28 cellular contexts compared by ENCODE assay signal in the genomic region with DNA sequence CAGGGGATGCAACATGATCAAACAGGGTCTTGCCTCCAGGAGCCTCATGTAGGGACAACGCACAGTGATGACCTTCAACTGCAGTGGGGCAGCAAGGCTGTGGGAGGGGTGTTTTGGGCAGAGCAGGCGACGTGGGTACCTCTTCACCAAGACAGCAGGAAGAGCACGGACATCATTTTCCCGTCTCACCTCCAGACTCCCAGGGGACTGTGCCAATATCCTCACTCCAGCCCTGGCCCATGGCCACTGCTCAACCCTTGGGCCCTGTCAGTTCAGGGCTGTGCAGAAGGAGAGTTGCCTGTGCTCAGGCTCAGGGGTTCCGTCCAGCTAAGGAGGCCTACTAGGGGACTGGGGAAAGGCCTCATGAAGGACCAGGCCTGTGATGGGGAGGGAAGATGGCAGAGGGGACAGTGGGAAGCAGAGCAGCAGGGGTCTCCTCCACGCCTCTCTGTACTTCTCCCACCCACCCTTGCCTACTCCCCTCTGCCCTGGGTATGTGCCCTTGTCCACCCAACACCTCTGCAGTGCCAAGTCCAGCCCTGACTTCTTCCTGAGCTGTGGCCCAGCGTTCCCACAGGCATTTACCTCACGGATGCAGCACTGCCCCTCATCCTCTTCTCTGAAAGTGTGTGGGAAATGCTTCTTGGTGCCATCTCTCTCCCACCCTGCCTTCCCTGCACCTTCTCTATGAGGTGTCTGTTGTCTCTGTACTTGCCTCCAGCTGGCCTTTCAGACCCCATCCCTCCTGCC. TPM values are rescaled to one million over a fixed set of nuclear protein-coding genes. Genes with fewer than 3 reads are reported as not detected.
DNase-seq lines count a peak whose midpoint lies in the region; ATAC-seq, FAIRE-seq and TF ChIP-seq lines count a peak whose summit lies in the region.
"Had no signal": no experiment of that assay in that cellular context is flagged by ENCODE, and none has a peak within 500 bp of the region (broad histone marks: within the 10 kb centered on the region; RNA-seq: fewer than 3 reads in every experiment).

No MANE protein-coding gene starts in this region.

- H3K27me3 Mint-ChIP-seq in activated CD8-positive, alpha-beta T cell treated with anti-CD3 and anti-CD28 coated beads, Interleukin-2, amount 10 ng/mL, durations not matched to agents 7 days and 5 days (ENCODE audit: low read depth), result no peaks in the 10 kb centered on the region
- H3K27me3 Mint-ChIP-seq in activated CD8-positive, alpha-beta T cell treated with anti-CD3 and anti-CD28 coated beads for 36 hours, result no peaks in the 10 kb centered on the region
- H3K27me3 Mint-ChIP-seq in activated T-helper 2 cell treated with anti-CD3 and anti-CD28 coated beads, Interferon-gamma antibody, Interleukin-2, Interleukin-4, amounts not matched to agents 10 μg/mL and 5 μg/mL and 100 μg/mL, durations not matched to agents 14 hours and 24 hours and 36 hours (ENCODE audit: low read depth), result no peaks in the 10 kb centered on the region
- H3K27me3 Mint-ChIP-seq in osteocyte (ENCODE audit: unreplicated experiment), result no peaks in the 10 kb centered on the region
- H3K27me3 Mint-ChIP-seq: stimulated activated naive CD8-positive, alpha-beta T cell treated with anti-CD3 and anti-CD28 coated beads, Interleukin-15, amount 100 ng/mL, for 72 hours had no signal

- peak overlapping the region; percentile 88 for H3K4me3 Mint-ChIP-seq in activated CD8-positive, alpha-beta T cell treated with anti-CD3 and anti-CD28 coated beads, Interleukin-2, amount 10 ng/mL, durations not matched to agents 7 days and 5 days
- H3K4me3 Mint-ChIP-seq in activated CD8-positive, alpha-beta T cell treated with anti-CD3 and anti-CD28 coated beads for 36 hours, result no peak overlapping the region
- peak overlapping the region; percentile 94 for H3K4me3 Mint-ChIP-seq in activated T-helper 2 cell treated with anti-CD3 and anti-CD28 coated beads, Interferon-gamma antibody, Interleukin-2, Interleukin-4, amounts not matched to agents 10 μg/mL and 5 μg/mL and 100 μg/mL, durations not matched to agents 14 hours and 24 hours and 36 hours (ENCODE audit: low read depth)
- H3K4me3 Mint-ChIP-seq in osteocyte (ENCODE audit: unreplicated experiment), result no peak overlapping the region
- H3K4me3 Mint-ChIP-seq: endodermal cell, H9 had no signal

- intact Hi-C loops in activated CD8-positive, alpha-beta T cell treated with anti-CD3 and anti-CD28 coated beads for 36 hours (cut with micrococcal nuclease), result no loop called here
- intact Hi-C loops in activated T-helper 2 cell treated with anti-CD3 and anti-CD28 coated beads, Interferon-gamma antibody, Interleukin-2, Interleukin-4, amounts not matched to agents 10 μg/mL and 5 μg/mL and 100 μg/mL, durations not matched to agents 14 hours and 24 hours and 36 hours (cut with micrococcal nuclease), result no loop called here

- no peak for DNase-seq in activated CD8-positive, alpha-beta T cell treated with anti-CD3 and anti-CD28 coated beads, Interleukin-2, amount 10 ng/mL, durations not matched to agents 7 days and 5 days
- DNase-seq in activated CD8-positive, alpha-beta T cell treated with anti-CD3 and anti-CD28 coated beads for 36 hours, result no peak
- DNase-seq in GM19239 (ENCODE audit: insufficient read length, low spot score) (no peak), osteocyte (ENCODE audit: extremely low spot score, unreplicated experiment) (peak; percentile 75), anterior cingulate cortex (lab: John Stamatoyannopoulos, UW) (no peak), amygdala (lab: John Stamatoyannopoulos, UW) (no peak)
- no peak for DNase-seq in activated T-helper 2 cell treated with anti-CD3 and anti-CD28 coated beads, Interferon-gamma antibody, Interleukin-2, Interleukin-4, amounts not matched to agents 10 μg/mL and 5 μg/mL and 100 μg/mL, durations not matched to agents 14 hours and 24 hours and 36 hours (ENCODE audit: low spot score)
- DNase-seq in stimulated activated CD4-positive, alpha-beta T cell treated with anti-CD3 and anti-CD28 coated beads, Interleukin-4, amount 100 ng/mL, for 4 hours, result no peak
- DNase-seq: activated CD4-positive, alpha-beta T cell treated with anti-CD3 and anti-CD28 coated beads, Interleukin-2, amount 50 U/mL, for 1 hour; central memory CD4-positive, alpha-beta T cell; endodermal cell; esophagus squamous epithelium; H9; heart left ventricle; NCI-H1092 treated with DMSO at 0.1 percent for 48 hours; NCI-H187; NCI-H446 treated with DMSO at 0.1 percent for 48 hours; NCI-H774; Peyer's patch; right cardiac atrium; SHP77; stimulated activated CD4-positive, alpha-beta T cell treated with anti-CD3 and anti-CD28 coated beads, Interleukin-1b, Interleukin-23, amount 100 ng/mL, for 48 hours; stimulated activated naive CD8-positive, alpha-beta T cell treated with anti-CD3 and anti-CD28 coated beads, Interleukin-15, amount 100 ng/mL, for 72 hours; thyroid gland had no signal

- H3K27ac Mint-ChIP-seq in activated CD8-positive, alpha-beta T cell treated with anti-CD3 and anti-CD28 coated beads, Interleukin-2, amount 10 ng/mL, durations not matched to agents 7 days and 5 days, result peak overlapping the region; percentile 95
- H3K27ac Mint-ChIP-seq in activated CD8-positive, alpha-beta T cell treated with anti-CD3 and anti-CD28 coated beads for 36 hours, result no peak overlapping the region
- peak overlapping the region; percentile 98 for H3K27ac Mint-ChIP-seq in activated T-helper 2 cell treated with anti-CD3 and anti-CD28 coated beads, Interferon-gamma antibody, Interleukin-2, Interleukin-4, amounts not matched to agents 10 μg/mL and 5 μg/mL and 100 μg/mL, durations not matched to agents 14 hours and 24 hours and 36 hours
- H3K27ac Mint-ChIP-seq in osteocyte (ENCODE audit: unreplicated experiment), result no peak overlapping the region
- H3K27ac Mint-ChIP-seq: endodermal cell, H9 had no signal

- peaks cover 85% of the 10 kb centered on the region for H3K4me1 Mint-ChIP-seq in activated CD8-positive, alpha-beta T cell treated with anti-CD3 and anti-CD28 coated beads, Interleukin-2, amount 10 ng/mL, durations not matched to agents 7 days and 5 days (ENCODE audit: low read depth)
- H3K4me1 Mint-ChIP-seq in activated CD8-positive, alpha-beta T cell treated with anti-CD3 and anti-CD28 coated beads for 36 hours (ENCODE audit: low read depth), result peaks cover 18% of the 10 kb centered on the region
- peaks cover 72% of the 10 kb centered on the region for H3K4me1 Mint-ChIP-seq in activated T-helper 2 cell treated with anti-CD3 and anti-CD28 coated beads, Interferon-gamma antibody, Interleukin-2, Interleukin-4, amounts not matched to agents 10 μg/mL and 5 μg/mL and 100 μg/mL, durations not matched to agents 14 hours and 24 hours and 36 hours (ENCODE audit: low read depth)
- no peaks in the 10 kb centered on the region for H3K4me1 Mint-ChIP-seq in osteocyte (ENCODE audit: unreplicated experiment)
- H3K4me1 Mint-ChIP-seq: endodermal cell, H9 had no signal

- ATAC-seq in activated CD8-positive, alpha-beta T cell treated with anti-CD3 and anti-CD28 coated beads, Interleukin-2, amount 10 ng/mL, durations not matched to agents 7 days and 5 days, result no peak
- no peak for ATAC-seq in activated CD8-positive, alpha-beta T cell treated with anti-CD3 and anti-CD28 coated beads for 36 hours
- ATAC-seq: A549, heart left ventricle, right cardiac atrium had no signal

- POLR2A ChIA-PET in activated CD8-positive, alpha-beta T cell treated with anti-CD3 and anti-CD28 coated beads, Interleukin-2, amount 10 ng/mL, durations not matched to agents 7 days and 5 days (lab: Charles Lee), result no interaction called here
- POLR2A ChIA-PET in activated CD8-positive, alpha-beta T cell treated with anti-CD3 and anti-CD28 coated beads for 36 hours (lab: Charles Lee), result no interaction called here

- H3K36me3 Mint-ChIP-seq in activated CD8-positive, alpha-beta T cell treated with anti-CD3 and anti-CD28 coated beads, Interleukin-2, amount 10 ng/mL, durations not matched to agents 7 days and 5 days (ENCODE audit: low read depth), result peaks cover 35% of the 10 kb centered on the region
- H3K36me3 Mint-ChIP-seq in activated CD8-positive, alpha-beta T cell treated with anti-CD3 and anti-CD28 coated beads for 36 hours (ENCODE audit: low read depth), result no peaks in the 10 kb centered on the region
- peaks cover 49% of the 10 kb centered on the region for H3K36me3 Mint-ChIP-seq in activated T-helper 2 cell treated with anti-CD3 and anti-CD28 coated beads, Interferon-gamma antibody, Interleukin-2, Interleukin-4, amounts not matched to agents 10 μg/mL and 5 μg/mL and 100 μg/mL, durations not matched to agents 14 hours and 24 hours and 36 hours (ENCODE audit: low read depth)
- H3K36me3 Mint-ChIP-seq in osteocyte (ENCODE audit: unreplicated experiment), result no peaks in the 10 kb centered on the region

- H3K9me3 Mint-ChIP-seq in activated CD8-positive, alpha-beta T cell treated with anti-CD3 and anti-CD28 coated beads, Interleukin-2, amount 10 ng/mL, durations not matched to agents 7 days and 5 days (ENCODE audit: insufficient read depth), result no peaks in the 10 kb centered on the region
- no peaks in the 10 kb centered on the region for H3K9me3 Mint-ChIP-seq in activated CD8-positive, alpha-beta T cell treated with anti-CD3 and anti-CD28 coated beads for 36 hours
- no peaks in the 10 kb centered on the region for H3K9me3 Mint-ChIP-seq in activated T-helper 2 cell treated with anti-CD3 and anti-CD28 coated beads, Interferon-gamma antibody, Interleukin-2, Interleukin-4, amounts not matched to agents 10 μg/mL and 5 μg/mL and 100 μg/mL, durations not matched to agents 14 hours and 24 hours and 36 hours
- H3K9me3 Mint-ChIP-seq in osteocyte (ENCODE audit: unreplicated experiment), result no peaks in the 10 kb centered on the region
- H3K9me3 Mint-ChIP-seq: stimulated activated naive CD8-positive, alpha-beta T cell treated with anti-CD3 and anti-CD28 coated beads, Interleukin-15, amount 100 ng/mL, for 72 hours had no signal

- peak; percentile 66 for FAIRE-seq in GM19239 (lab: Jason Lieb, UNC)
- FAIRE-seq: A549 had no signal

- CTCF ChIA-PET in activated CD8-positive, alpha-beta T cell treated with anti-CD3 and anti-CD28 coated beads, Interleukin-2, amount 10 ng/mL, durations not matched to agents 7 days and 5 days (lab: Charles Lee), result no interaction called here
- CTCF ChIA-PET in activated CD8-positive, alpha-beta T cell treated with anti-CD3 and anti-CD28 coated beads for 36 hours (lab: Charles Lee), result no interaction called here

- TF ChIP-seq CTCF in activated CD8-positive, alpha-beta T cell treated with anti-CD3 and anti-CD28 coated beads for 36 hours (IDR thresholded peaks at IDR 0.05), result no peak
- TF ChIP-seq CTCF in osteocyte (IDR thresholded peaks at IDR 0.05), result no peak

RNA-seq across cellular contexts. Expression of a gene that starts 1.4 kb away (rescaled TPM):
- 10 to 100 TPM; 66.8 to 68.1 TPM for total RNA-seq in activated CD8-positive, alpha-beta T cell treated with anti-CD3 and anti-CD28 coated beads, Interleukin-2, amount 10 ng/mL, durations not matched to agents 7 days and 5 days
- 1 to 10 TPM; 3.8 to 4.5 TPM for total RNA-seq in activated CD8-positive, alpha-beta T cell treated with anti-CD3 and anti-CD28 coated beads for 36 hours
- 54.7 and 64.9 TPM in 2 replicates for total RNA-seq in activated T-helper 2 cell treated with anti-CD3 and anti-CD28 coated beads, Interferon-gamma antibody, Interleukin-2, Interleukin-4, amounts not matched to agents 10 μg/mL and 5 μg/mL and 100 μg/mL, durations not matched to agents 14 hours and 24 hours and 36 hours
- total RNA-seq in osteocyte, result not detected in 2 replicates
- total RNA-seq: kidney epithelial cell, myocyte, vagina had no signal

Comparison
In these comparisons a context has a peak if more than half of its experiments do, and no peak if none do; other contexts are left out.
1. H3K27ac Mint-ChIP-seq: peak in activated CD8-positive, alpha-beta T cell treated with anti-CD3 and anti-CD28 coated beads, Interleukin-2, amount 10 ng/mL, durations not matched to agents 7 days and 5 days (single experiment) and activated T-helper 2 cell treated with anti-CD3 and anti-CD28 coated beads, Interferon-gamma antibody, Interleukin-2, Interleukin-4, amounts not matched to agents 10 μg/mL and 5 μg/mL and 100 μg/mL, durations not matched to agents 14 hours and 24 hours and 36 hours (single experiment); none in activated CD8-positive, alpha-beta T cell treated with anti-CD3 and anti-CD28 coated beads for 36 hours (single experiment) and osteocyte (single experiment).
2. H3K4me3 Mint-ChIP-seq: peak in activated CD8-positive, alpha-beta T cell treated with anti-CD3 and anti-CD28 coated beads, Interleukin-2, amount 10 ng/mL, durations not matched to agents 7 days and 5 days (single experiment) and activated T-helper 2 cell treated with anti-CD3 and anti-CD28 coated beads, Interferon-gamma antibody, Interleukin-2, Interleukin-4, amounts not matched to agents 10 μg/mL and 5 μg/mL and 100 μg/mL, durations not matched to agents 14 hours and 24 hours and 36 hours (single experiment); none in activated CD8-positive, alpha-beta T cell treated with anti-CD3 and anti-CD28 coated beads for 36 hours (single experiment) and osteocyte (single experiment).
3. RNA of a gene that starts 1.4 kb away (total RNA-seq): 66.8 to 68.1 TPM in activated CD8-positive, alpha-beta T cell treated with anti-CD3 and anti-CD28 coated beads, Interleukin-2, amount 10 ng/mL, durations not matched to agents 7 days and 5 days and 54.7 to 64.9 TPM in activated T-helper 2 cell treated with anti-CD3 and anti-CD28 coated beads, Interferon-gamma antibody, Interleukin-2, Interleukin-4, amounts not matched to agents 10 μg/mL and 5 μg/mL and 100 μg/mL, durations not matched to agents 14 hours and 24 hours and 36 hours; 3.8 to 4.5 TPM in activated CD8-positive, alpha-beta T cell treated with anti-CD3 and anti-CD28 coated beads for 36 hours and not detected in osteocyte; every median in the first group is over 10 times any median in the second.